Comparison of ENCODE assay signal across 11 cellular contexts in the genomic region with DNA sequence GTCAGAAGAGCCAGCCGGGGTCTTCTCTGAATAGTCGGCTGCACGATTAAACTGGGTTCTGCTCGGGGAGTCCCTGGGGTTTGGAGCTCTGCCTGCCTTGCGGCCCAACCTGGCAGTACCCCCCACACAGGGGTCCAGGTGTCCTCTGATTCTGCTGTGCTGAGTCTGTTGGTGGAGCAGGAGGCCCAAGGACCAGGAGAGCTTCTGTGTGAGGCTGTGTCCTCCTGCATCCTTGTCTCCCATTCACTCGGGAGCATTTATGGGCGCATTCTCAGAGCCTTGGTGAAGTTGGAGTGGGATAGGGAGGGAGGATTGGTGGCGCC. TPM values are rescaled to one million over a fixed set of nuclear protein-coding genes. Genes with fewer than 3 reads are reported as not detected.
DNase-seq lines count a peak whose midpoint lies in the region; ATAC-seq and TF ChIP-seq lines count a peak whose summit lies in the region.
"Had no signal": no experiment of that assay in that cellular context is flagged by ENCODE, and none has a peak within 500 bp of the region (broad histone marks: within the 10 kb centered on the region; RNA-seq: fewer than 3 reads in every experiment).

No MANE protein-coding gene starts in this region.

- H3K4me1 Mint-ChIP-seq in activated CD4-positive, alpha-beta T cell treated with anti-CD3 and anti-CD28 coated beads, Interleukin-2, amount 10 ng/mL, durations not matched to agents 24 days and 14 days: peaks cover 23% of the 10 kb centered on the region
- H3K4me1 Mint-ChIP-seq in T-helper 17 cell: peaks cover 25% of the 10 kb centered on the region

- H3K27me3 Mint-ChIP-seq in activated CD4-positive, alpha-beta T cell treated with anti-CD3 and anti-CD28 coated beads, Interleukin-2, amount 10 ng/mL, durations not matched to agents 24 days and 14 days: no peaks in the 10 kb centered on the region
- no peaks in the 10 kb centered on the region for H3K27me3 Mint-ChIP-seq in T-helper 17 cell

- no peaks in the 10 kb centered on the region for H3K9me3 ChIP-seq in T-helper 17 cell (ENCODE audit: control insufficient read depth, low read length, poor library complexity, severe bottlenecking)
- H3K9me3 ChIP-seq: body of pancreas, right atrium auricular region, SJCRH30 had no signal

- DNase-seq in activated CD4-positive, alpha-beta T cell treated with anti-CD3 and anti-CD28 coated beads, Interleukin-2, amount 10 ng/mL, durations not matched to agents 24 days and 14 days: no peak
- DNase-seq in activated CD4-positive, alpha-beta T cell treated with anti-CD3 and anti-CD28 coated beads, Interleukin-2, amount 50 U/mL, for 4 hours: no peak
- DNase-seq in T-helper 17 cell (no peak), sciatic nerve (ENCODE audit: low spot score) (peak; percentile 47), dermis blood vessel endothelial cell (no peak), GM20000 (ENCODE audit: low spot score) (no peak), kidney glomerular epithelial cell (lab: John Stamatoyannopoulos, UW) (no peak)
- DNase-seq: body of pancreas, SJCRH30 had no signal

- intact Hi-C loops in activated CD4-positive, alpha-beta T cell treated with anti-CD3 and anti-CD28 coated beads, Interleukin-2, amount 10 ng/mL, durations not matched to agents 24 days and 14 days (cut with micrococcal nuclease): loop anchor here (1.0 kb wide), 1 partner anchor 11 kb away; no protein-coding TSS in a partner anchor
- intact Hi-C loops in sciatic nerve (cut with DNase I): no loop called here

- no peak for TF ChIP-seq CTCF in GM20000 (IDR thresholded peaks at IDR 0.05; ENCODE audit: extremely low read depth, missing control alignments)

- H3K4me3 Mint-ChIP-seq in activated CD4-positive, alpha-beta T cell treated with anti-CD3 and anti-CD28 coated beads, Interleukin-2, amount 10 ng/mL, durations not matched to agents 24 days and 14 days: peak overlapping the region; percentile 62
- H3K4me3 Mint-ChIP-seq in T-helper 17 cell: peak overlapping the region; percentile 79

- ATAC-seq in HG02759 (IDR thresholded peaks at IDR 0.05; ENCODE audit: unreplicated experiment): peak; percentile 20
- peak; percentile 2 for ATAC-seq in T-helper 17 cell
- no peak for ATAC-seq in sciatic nerve
- ATAC-seq: body of pancreas had no signal

- H3K36me3 Mint-ChIP-seq in activated CD4-positive, alpha-beta T cell treated with anti-CD3 and anti-CD28 coated beads, Interleukin-2, amount 10 ng/mL, durations not matched to agents 24 days and 14 days (ENCODE audit: low read depth): peaks cover 2% of the 10 kb centered on the region
- no peaks in the 10 kb centered on the region for H3K36me3 Mint-ChIP-seq in T-helper 17 cell (ENCODE audit: low read depth)

- H3K9me3 Mint-ChIP-seq in activated CD4-positive, alpha-beta T cell treated with anti-CD3 and anti-CD28 coated beads, Interleukin-2, amount 10 ng/mL, durations not matched to agents 24 days and 14 days: no peaks in the 10 kb centered on the region

- peak overlapping the region; percentile 69 for H3K27ac Mint-ChIP-seq in activated CD4-positive, alpha-beta T cell treated with anti-CD3 and anti-CD28 coated beads, Interleukin-2, amount 10 ng/mL, durations not matched to agents 24 days and 14 days
- H3K27ac Mint-ChIP-seq in T-helper 17 cell: peak overlapping the region; percentile 69

RNA-seq across cellular contexts. Expression of gene INPP5A, which starts 14.2 kb away (rescaled TPM):
- total RNA-seq in activated CD4-positive, alpha-beta T cell treated with anti-CD3 and anti-CD28 coated beads, Interleukin-2, amount 10 ng/mL, durations not matched to agents 24 days and 14 days: 10.3 and 10.5 TPM in 2 replicates
- 10 to 100 TPM; 17.6 to 24.7 TPM for total RNA-seq in T-helper 17 cell
- 54.3 TPM for total RNA-seq in sciatic nerve
- 24.1 and 32.8 TPM in 2 replicates for total RNA-seq in dermis blood vessel endothelial cell
